Comparison of ENCODE assay signal across 10 cellular contexts in the genomic region with DNA sequence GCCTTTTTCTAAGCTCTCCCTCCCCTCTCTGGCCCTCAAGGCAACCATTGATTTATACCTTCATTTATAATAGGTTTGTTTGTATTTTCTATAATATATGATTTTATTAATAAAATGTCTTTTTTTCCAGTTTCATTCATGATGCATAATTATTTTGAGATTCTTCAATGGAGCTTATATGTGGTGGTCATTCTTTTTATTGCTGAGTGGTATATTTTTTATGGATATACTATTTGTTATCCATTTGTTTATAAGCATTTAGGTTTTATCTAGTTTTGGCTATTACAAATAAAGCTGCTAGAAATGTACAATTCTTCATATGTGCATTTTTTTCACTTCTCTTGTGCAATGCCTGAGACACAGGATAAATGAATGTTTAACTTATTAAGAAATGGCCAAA. TPM values are rescaled to one million over a fixed set of nuclear protein-coding genes. Genes with fewer than 3 reads are reported as not detected.
"Had no signal": no experiment of that assay in that cellular context is flagged by ENCODE, and none has a peak within 500 bp of the region (broad histone marks: within the 10 kb centered on the region; RNA-seq: fewer than 3 reads in every experiment).

No MANE protein-coding gene starts in this region.

- H3K4me1 ChIP-seq: HAP-1 had no signal

- H3K4me3 ChIP-seq: GM23338, HAP-1 had no signal

- DNase-seq: H7, HFFc6, KBM-7 had no signal

- H2AFZ ChIP-seq: GM23338 had no signal

- H3K27ac ChIP-seq: KMS-11 had no signal

- H3K4me2 ChIP-seq: GM23338, KMS-11 had no signal

- H3K9ac ChIP-seq: KMS-11 had no signal

- FAIRE-seq: HTR-8/SVneo had no signal

- ATAC-seq: GM23338, HCT116 had no signal

RNA-seq across cellular contexts. Expression of a gene that starts 25.0 kb away (rescaled TPM):
- total RNA-seq: GM23338, H4, H7, HFFc6, HT-29 had no signal
- polyA plus RNA-seq: GM23338 had no signal

RNA-seq across cellular contexts. Expression of a gene that starts 29.7 kb away (rescaled TPM):
- total RNA-seq: HT-29 had no signal
